ENCODE assay signal across 8 cellular contexts in genomic region chr6:33621396-33622388, GRCh38. TPM values are rescaled to one million over a fixed set of nuclear protein-coding genes. Genes with fewer than 3 reads are reported as not detected.
DNase-seq lines count a peak whose midpoint lies in the region; ATAC-seq, FAIRE-seq and TF ChIP-seq lines count a peak whose summit lies in the region.

No MANE protein-coding gene starts in this region.

- H3K9ac ChIP-seq in H1 (replicated peaks in 1 of 4; ENCODE audit: extremely low read depth in 1 of 4, low read depth in 3 of 4, low read length in 3 of 4): peak overlapping the region in 3 of 4 experiments; percentile 35 to 53 (median 45); a peak in 5 of 7 replicates

- H3K27me3 ChIP-seq in MG63: no peaks in the 10 kb centered on the region
- H3K27me3 ChIP-seq in H1 (replicated peaks in 1 of 4; ENCODE audit: control insufficient read depth in 3 of 4, extremely low read depth in 1 of 4, insufficient read depth in 3 of 4, low read length in 3 of 4): peaks cover 0 to 3% (median 1%) of the 10 kb centered on the region in 4 experiments; a peak in 3 of 7 replicates
- H3K27me3 ChIP-seq in upper lobe of left lung: peaks cover 0 to 8% (median 0%) of the 10 kb centered on the region in 4 donors

- no peak overlapping the region for H2BK20ac ChIP-seq in H1 (ENCODE audit: low read length)

- no peak for TF ChIP-seq RAD21 in H1 (IDR thresholded peaks at IDR 0.05 in 1 of 2, conservative IDR thresholded peaks at IDR 0.05 in 1 of 2; ENCODE audit: low read depth in 2 of 2, low read length in 2 of 2)

- no peaks in the 10 kb centered on the region for H3K27me3 Mint-ChIP-seq in naive thymus-derived CD8-positive, alpha-beta T cell

- H2AK5ac ChIP-seq in H1 (ENCODE audit: low read depth, low read length): peak overlapping the region; percentile 41; the same call in 1 of the 2 replicates

- peak overlapping the region; percentile 48 for H2BK120ac ChIP-seq in H1 (replicated peaks; ENCODE audit: low read depth, low read length)

- H3K4me1 Mint-ChIP-seq in naive thymus-derived CD8-positive, alpha-beta T cell: peaks cover 26 to 70% (median 52%) of the 10 kb centered on the region in 4 donors

- no peaks in the 10 kb centered on the region for H3K9me3 Mint-ChIP-seq in naive thymus-derived CD8-positive, alpha-beta T cell

- peak overlapping the region; percentile 64 for H3K4ac ChIP-seq in H1 (replicated peaks; ENCODE audit: insufficient read length, low read depth, low read length)

- FAIRE-seq in H1 (lab: Jason Lieb, UNC): no peak

- H3K79me1 ChIP-seq in H1 (ENCODE audit: low read depth, low read length): peaks cover 18% of the 10 kb centered on the region

- peaks cover 0 to 11% of the 10 kb centered on the region in 2 experiments for H4K20me1 ChIP-seq in H1 (replicated peaks in 1 of 2; ENCODE audit: control insufficient read depth in 1 of 2, insufficient read depth in 2 of 2, low read length in 2 of 2)

- peak; percentile 16 for ATAC-seq in GM21717 (IDR thresholded peaks at IDR 0.05; ENCODE audit: unreplicated experiment)
- peak; percentile 28 to 34 for ATAC-seq in naive thymus-derived CD8-positive, alpha-beta T cell
- ATAC-seq in upper lobe of left lung (ENCODE audit: low FRiP score in 2 of 2): peak; percentile 51 to 73

- H3K4me3 ChIP-seq in MG63: peak overlapping the region; percentile 64
- peak overlapping the region; percentile 70 to 85 (median 80) for H3K4me3 ChIP-seq in H1 (ENCODE audit: extremely low read depth in 1 of 4, insufficient read depth in 2 of 4, low read depth in 3 of 4, low read length in 4 of 4)
- peak overlapping the region; percentile 68 to 93 (median 78) for H3K4me3 ChIP-seq in upper lobe of left lung

- peaks cover 4 to 31% of the 10 kb centered on the region in 2 experiments; a peak in 3 of 4 replicates for H3K79me2 ChIP-seq in H1 (ENCODE audit: control insufficient read depth in 1 of 2, insufficient read depth in 2 of 2, low read length in 2 of 2)

- H3K56ac ChIP-seq in H1 (replicated peaks; ENCODE audit: insufficient read length, low read depth, low read length): peak overlapping the region; percentile 70

- peak overlapping the region; percentile 78 for H4K8ac ChIP-seq in H1 (ENCODE audit: extremely low read depth, insufficient read depth, low read length)

- DNase-seq in DMS53 treated with DMSO at 0.1 percent for 48 hours (lab: John Stamatoyannopoulos, UW; ENCODE audit: unreplicated experiment) (peak; percentile 29), MG63 (peak; percentile 63), H1 (ENCODE audit: low read depth in 1 of 2, low spot score in 2 of 2) (peak in 1 of 2 experiments; percentile 81), upper lobe of left lung (peak; percentile 58 to 88), SKM-1 treated with dmso at 0.1 percent for 144 hours (lab: John Stamatoyannopoulos, UW; ENCODE audit: unreplicated experiment) (no peak)
- peak; percentile 41 to 51 for DNase-seq in activated CD4-positive, alpha-beta T cell treated with anti-CD3 and anti-CD28 coated beads, Interleukin-2, amount 50 U/mL, for 48 hours
- peak in 7 of 10 donors; percentile 12 to 50 (median 39) for DNase-seq in naive thymus-derived CD8-positive, alpha-beta T cell

- peak overlapping the region; percentile 83 to 93 (median 89) for H3K4me3 Mint-ChIP-seq in naive thymus-derived CD8-positive, alpha-beta T cell

- 5% methylated on average over 53 of the region's 71 CpGs; no CpG with 5 or more reads in 1 of the 2 experiments for WGBS in H1 (ENCODE audit: extremely low coverage in 1 of 2, insufficient coverage in 1 of 2, insufficient read length in 1 of 2, insufficient replicate concordance in 2 of 2, low coverage in 1 of 2, low lambda C conversion rate in 2 of 2, missing lambda C conversion rate in 1 of 2), 2 experiments
- WGBS in upper lobe of left lung, 2 donors: 7% methylated on average over 18 to 49 of the region's 71 CpGs

- H3K9me3 ChIP-seq in MG63 (no peaks in the 10 kb centered on the region), H1 (ENCODE audit: insufficient read depth in 2 of 2, low read depth in 1 of 2, low read length in 1 of 2) (no peaks in the 10 kb centered on the region), upper lobe of left lung (no peaks in the 10 kb centered on the region)

- H3K27ac ChIP-seq in H1 (ENCODE audit: low read depth, low read length) (no peak overlapping the region), upper lobe of left lung (peak overlapping the region; percentile 90 to 94 (median 93))

- TF ChIP-seq CTCF in H1 (IDR thresholded peaks at IDR 0.05; ENCODE audit: control extremely low read depth in 1 of 3, insufficient read depth in 1 of 3, low read depth in 1 of 3, low read length in 3 of 3) (no peak), upper lobe of left lung (IDR thresholded peaks at IDR 0.05) (no peak)

- H3K4me1 ChIP-seq in H1 (replicated peaks in 1 of 4; ENCODE audit: control insufficient read depth in 3 of 4, insufficient read depth in 4 of 4, low read length in 3 of 4) (peaks cover 6 to 15% (median 11%) of the 10 kb centered on the region in 4 experiments), upper lobe of left lung (peaks cover 33 to 71% (median 44%) of the 10 kb centered on the region in 4 donors)

- H2BK12ac ChIP-seq in H1 (ENCODE audit: low read depth, low read length): peak overlapping the region; percentile 80; the same call in 1 of the 2 replicates

- TF ChIP-seq EP300 in H1 (IDR thresholded peaks at IDR 0.05; ENCODE audit: borderline replicate concordance in 1 of 2, low read depth in 2 of 2, low read length in 2 of 2): no peak
- TF ChIP-seq EP300 in upper lobe of left lung (IDR thresholded peaks at IDR 0.05): no peak

- H3K23ac ChIP-seq in H1 (ENCODE audit: insufficient read length): no peak overlapping the region

- peak overlapping the region; percentile 61; the same call in 1 of the 2 replicates for H2BK15ac ChIP-seq in H1 (ENCODE audit: low read length)

- CTCF ChIA-PET in H1 (lab: Charles Lee; ENCODE audit: partially characterized antibody): interaction anchor here (0.6 to 10.4 kb wide), 16 partner anchors 9 to 1476 kb away, joined by 3 to 70 read pairs (median 4); partner anchors contain the start of gene BAK1

- peaks cover 0 to 17% (median 0%) of the 10 kb centered on the region in 3 donors for H3K36me3 Mint-ChIP-seq in naive thymus-derived CD8-positive, alpha-beta T cell

- no peaks in the 10 kb centered on the region; the same call in 1 of the 2 replicates for H3K36me3 ChIP-seq in MG63
- H3K36me3 ChIP-seq in H1 (ENCODE audit: control insufficient read depth in 2 of 4, insufficient read depth in 4 of 4, low read length in 3 of 4): no peaks in the 10 kb centered on the region; a peak in 1 of 8 replicates
- peaks cover 0 to 20% (median 0%) of the 10 kb centered on the region in 4 donors for H3K36me3 ChIP-seq in upper lobe of left lung

- H4K91ac ChIP-seq in H1 (replicated peaks; ENCODE audit: insufficient read length, low read length): peak overlapping the region; percentile 83

- peak overlapping the region; percentile 81; the same call in 1 of the 2 replicates for H2BK5ac ChIP-seq in H1 (ENCODE audit: low read depth, low read length)

- TF ChIP-seq POLR2A in H1 (IDR thresholded peaks at IDR 0.05; ENCODE audit: control extremely low read depth in 1 of 2, low read depth in 2 of 2, low read length in 2 of 2): no peak
- peak in 2 of 4 donors; percentile 21 to 58 for TF ChIP-seq POLR2A in upper lobe of left lung (IDR thresholded peaks at IDR 0.05)

- H3K14ac ChIP-seq in H1 (ENCODE audit: insufficient read length): no peak overlapping the region

- no peak overlapping the region for H2AFZ ChIP-seq in H1 (ENCODE audit: low read length)

- peak overlapping the region; percentile 87 to 88 for H3K4me2 ChIP-seq in H1 (ENCODE audit: insufficient read depth in 1 of 2, low read depth in 2 of 2, low read length in 2 of 2)

- peaks cover 20% of the 10 kb centered on the region for H3K23me2 ChIP-seq in H1 (ENCODE audit: low read depth, low read length)

- POLR2A ChIA-PET in H1 (lab: Charles Lee; ENCODE audit: partially characterized antibody): interaction anchor here (0.5 to 4.7 kb wide), 14 partner anchors 7 to 148 kb away, joined by 3 to 28 read pairs (median 4); partner anchors contain the start of gene UQCC2
- POLR2A ChIA-PET in naive thymus-derived CD8-positive, alpha-beta T cell (lab: Charles Lee): interaction anchor here (0.7 to 3.5 kb wide), 20 partner anchors 10 to 777 kb away, joined by 3 to 35 read pairs (median 6); partner anchors contain the start of genes BAK1, RGL2, UQCC2 and ZBTB9

- peak overlapping the region; percentile 41 for H4K5ac ChIP-seq in H1 (ENCODE audit: insufficient read length, low read depth, low read length)

- peak overlapping the region; percentile 93 for H3K18ac ChIP-seq in H1 (ENCODE audit: extremely low read depth, low read length)

- peak overlapping the region; percentile 76 to 95 (median 92) for H3K27ac Mint-ChIP-seq in naive thymus-derived CD8-positive, alpha-beta T cell

RNA-seq across cellular contexts. Expression of gene ITPR3, which starts 0.6 kb away (rescaled TPM):
- 7.1 and 14.5 TPM in 2 replicates for total RNA-seq in MG63 (2014; rRNA removed; shearing (Covaris generic); ENCODE audit: low replicate concordance)
- total RNA-seq in H1 (2021; fragmentation: NEBNext Ultra II Directional; extraction: Animal tissue kit (Norgen Biotek cat#: 25700)): 44.9 and 45.7 TPM in 2 replicates
- 29.1 and 37.2 TPM in 2 replicates for polyA plus RNA-seq in H1 (2011; rRNA removed)
- polyA plus RNA-seq in H1 (2011; cell fraction: cytosol; rRNA removed): 22.7 TPM
- 157 TPM for polyA plus RNA-seq in H1 (2011; cell fraction: nucleus; rRNA removed)
- 22.4 to 35.2 TPM (median 31.8 TPM) in 4 replicates for polyA plus RNA-seq in H1 (2012, experiment 1 of 2)
- polyA plus RNA-seq in H1 (2012, experiment 2 of 2): 11.9 TPM
- polyA plus RNA-seq in H1 (2013, experiment 1 of 2): 24.7 TPM
- polyA plus RNA-seq in H1 (2013, experiment 2 of 2): 23.5 TPM
- 45.6 and 48.9 TPM in 2 replicates for polyA minus RNA-seq in H1 (2011; rRNA and poly(A)+ RNA removed)
- 23.7 TPM for polyA minus RNA-seq in H1 (2011; cell fraction: cytosol; rRNA and poly(A)+ RNA removed)
- polyA minus RNA-seq in H1 (2011; cell fraction: nucleus; rRNA and poly(A)+ RNA removed): 42.2 TPM
- 10 to 100 TPM; 44.3 to 46.2 TPM for total RNA-seq in naive thymus-derived CD8-positive, alpha-beta T cell
- 1 to 10 TPM in 2 of 3 donors, under 1 TPM in 1; 0.98 to 4.9 (median 2.4) TPM for polyA plus RNA-seq in naive thymus-derived CD8-positive, alpha-beta T cell
- 100 to 1,000 TPM in 5 of 6 donors, 10 to 100 TPM in 1; 95.6 to 179 (median 137) TPM for total RNA-seq in upper lobe of left lung

RNA-seq across cellular contexts. Expression of gene BAK1, which starts 41.6 kb away (rescaled TPM):
- 11.7 and 21.8 TPM in 2 replicates for total RNA-seq in MG63 (2014; rRNA removed; shearing (Covaris generic); ENCODE audit: low replicate concordance)
- total RNA-seq in H1 (2021; fragmentation: NEBNext Ultra II Directional; extraction: Animal tissue kit (Norgen Biotek cat#: 25700)): 43.3 and 45.1 TPM in 2 replicates
- polyA plus RNA-seq in H1 (2011; rRNA removed): 43.4 and 51.4 TPM in 2 replicates
- 38.7 TPM for polyA plus RNA-seq in H1 (2011; cell fraction: cytosol; rRNA removed)
- 33.2 TPM for polyA plus RNA-seq in H1 (2011; cell fraction: nucleus; rRNA removed)
- polyA plus RNA-seq in H1 (2012, experiment 1 of 2): 25.3 to 42.8 TPM (median 38.6 TPM) in 4 replicates
- 50.1 TPM for polyA plus RNA-seq in H1 (2012, experiment 2 of 2)
- polyA plus RNA-seq in H1 (2013, experiment 1 of 2): 19.1 TPM
- polyA plus RNA-seq in H1 (2013, experiment 2 of 2): 19.0 TPM
- 33.0 and 37.7 TPM in 2 replicates for polyA minus RNA-seq in H1 (2011; rRNA and poly(A)+ RNA removed)
- polyA minus RNA-seq in H1 (2011; cell fraction: cytosol; rRNA and poly(A)+ RNA removed): 27.4 TPM
- polyA minus RNA-seq in H1 (2011; cell fraction: nucleus; rRNA and poly(A)+ RNA removed): 15.8 TPM
- 10 to 100 TPM; 16.3 to 16.5 TPM for total RNA-seq in naive thymus-derived CD8-positive, alpha-beta T cell
- polyA plus RNA-seq in naive thymus-derived CD8-positive, alpha-beta T cell: 10 to 100 TPM; 11.8 to 20.9 (median 13.2) TPM
- total RNA-seq in upper lobe of left lung: 10 to 100 TPM in 5 of 6 donors, 1 to 10 TPM in 1; 9.2 to 23.5 (median 13.7) TPM
